15 cellular contexts compared by ENCODE assay signal in genomic region chr19:3712663-3713531, GRCh38. TPM values are rescaled to one million over a fixed set of nuclear protein-coding genes. Genes with fewer than 3 reads are reported as not detected.
DNase-seq lines count a peak whose midpoint lies in the region; ATAC-seq, FAIRE-seq and TF ChIP-seq lines count a peak whose summit lies in the region.
"Had no signal": no experiment of that assay in that cellular context is flagged by ENCODE, and none has a peak within 500 bp of the region (broad histone marks: within the 10 kb centered on the region; RNA-seq: fewer than 3 reads in every experiment).

No MANE protein-coding gene starts in this region.

- POLR2A ChIA-PET in HEK293 (lab: Yijun Ruan, JAX) (interaction anchor here (1.0 kb wide), 1 partner anchor 14 kb away, joined by 3 read pairs; no protein-coding TSS in a partner anchor), MCF 10A (lab: Yijun Ruan, JAX) (no interaction called here)

- intact Hi-C loops in MCF 10A (cut with micrococcal nuclease), result no loop called here

- H3K4me1 ChIP-seq in HEK293 (ENCODE audit: control insufficient read depth, insufficient read depth, low read length), result peaks cover 4% of the 10 kb centered on the region; the same call in 1 of the 2 replicates

- TF ChIP-seq POLR2A in GM12892 (IDR thresholded peaks at IDR 0.05; ENCODE audit: low read depth, low read length), result no peak

- DNase-seq in MCF 10A (ENCODE audit: unreplicated experiment) (peak; percentile 62), memory B cell (ENCODE audit: low spot score in 2 of 2) (no peak), type B pancreatic cell (ENCODE audit: extremely low spot score, unreplicated experiment) (no peak), GM12892 (ENCODE audit: insufficient read length) (no peak), NCI-H2081 treated with DMSO at 0.1 percent for 48 hours (lab: John Stamatoyannopoulos, UW) (no peak), NCI-H1048 (lab: John Stamatoyannopoulos, UW) (no peak)
- DNase-seq: endodermal cell; HCEC 1CT; psoas muscle; stimulated activated CD4-positive, alpha-beta T cell treated with anti-CD3 and anti-CD28 coated beads, Interleukin-4, amount 100 ng/mL, for 24 hours had no signal

- H3K27ac Mint-ChIP-seq in MCF 10A (ENCODE audit: low read depth, unreplicated experiment), result no peak overlapping the region
- H3K27ac Mint-ChIP-seq in memory B cell, result no peak overlapping the region
- H3K27ac Mint-ChIP-seq in type B pancreatic cell, result peak overlapping the region; percentile 89
- H3K27ac Mint-ChIP-seq: activated T-helper 1 cell treated with anti-CD3 and anti-CD28 coated beads, Interleukin-12 subunit alpha, Interleukin-12 subunit beta, Interleukin-2, Interleukin-4 antibody, amounts not matched to agents 30 ng/mL and 10 ng/mL and 1 ng/mL, durations not matched to agents 14 hours and 24 hours and 36 hours; endodermal cell; stimulated activated naive CD8-positive, alpha-beta T cell treated with anti-CD3 and anti-CD28 coated beads, Interleukin-15, Interleukin-2, amounts not matched to agents 100 ng/mL and 50 ng/mL, for 24 hours had no signal

- ATAC-seq in memory B cell (ENCODE audit: low read depth), result peak; percentile 14

- H3K36me3 ChIP-seq in HEK293 (ENCODE audit: control insufficient read depth in 2 of 2, insufficient read depth in 1 of 2, low read length in 2 of 2), result no peaks in the 10 kb centered on the region

- no TSS peak for BruUV-seq in MCF 10A (replicated peaks; lab: Mats Ljungman, UMichigan)

- H3K4me1 Mint-ChIP-seq in MCF 10A (ENCODE audit: insufficient read depth, unreplicated experiment) (peaks cover 13% of the 10 kb centered on the region), memory B cell (no peaks in the 10 kb centered on the region), type B pancreatic cell (ENCODE audit: unreplicated experiment) (peaks cover 14% of the 10 kb centered on the region)

- H3K4me3 ChIP-seq in HEK293 (ENCODE audit: low read depth, low read length), result no peak overlapping the region
- H3K4me3 ChIP-seq: psoas muscle had no signal

- H3K36me3 Mint-ChIP-seq in MCF 10A (ENCODE audit: insufficient read depth, unreplicated experiment) (no peaks in the 10 kb centered on the region), memory B cell (no peaks in the 10 kb centered on the region), type B pancreatic cell (no peaks in the 10 kb centered on the region)

- CTCF ChIA-PET in HEK293 (lab: Yijun Ruan, JAX), result interaction anchor here (0.6 to 1.0 kb wide), 3 partner anchors 11 to 50 kb away, joined by 3 read pairs; partner anchors contain the start of genes MRPL54 and PIP5K1C
- CTCF ChIA-PET in MCF 10A (lab: Yijun Ruan, JAX), result interaction anchor here (0.6 to 1.1 kb wide), 2 partner anchors 12 to 48 kb away, joined by 3 to 5 read pairs; partner anchors contain the start of gene PIP5K1C

- TF ChIP-seq CTCF in HEK293 (tag by site-specific recombination; IDR thresholded peaks at IDR 0.05), result no peak
- TF ChIP-seq CTCF in MCF 10A (IDR thresholded peaks at IDR 0.05; ENCODE audit: unreplicated experiment), result no peak
- TF ChIP-seq CTCF in type B pancreatic cell (conservative IDR thresholded peaks at IDR 0.05), result no peak

- no peak overlapping the region for H3K27ac ChIP-seq in HEK293 (ENCODE audit: extremely low read depth, low read depth, low read length)
- H3K27ac ChIP-seq: psoas muscle had no signal

- no peaks in the 10 kb centered on the region for H3K27me3 Mint-ChIP-seq in MCF 10A (ENCODE audit: insufficient read depth, unreplicated experiment)
- H3K27me3 Mint-ChIP-seq in memory B cell, result peaks cover 2% of the 10 kb centered on the region
- peaks cover 3% of the 10 kb centered on the region for H3K27me3 Mint-ChIP-seq in type B pancreatic cell

- FAIRE-seq in GM12892 (lab: Jason Lieb, UNC), result no peak

- no peaks in the 10 kb centered on the region for H3K9me3 ChIP-seq in HEK293 (ENCODE audit: control insufficient read depth, insufficient read depth, low read depth, low read length)
- H3K9me3 ChIP-seq: psoas muscle had no signal

- no peak overlapping the region for H3K4me3 Mint-ChIP-seq in MCF 10A (ENCODE audit: unreplicated experiment)
- no peak overlapping the region for H3K4me3 Mint-ChIP-seq in memory B cell
- H3K4me3 Mint-ChIP-seq in type B pancreatic cell, result peak overlapping the region; percentile 64
- H3K4me3 Mint-ChIP-seq: activated T-helper 1 cell treated with anti-CD3 and anti-CD28 coated beads, Interleukin-12 subunit alpha, Interleukin-12 subunit beta, Interleukin-2, Interleukin-4 antibody, amounts not matched to agents 30 ng/mL and 10 ng/mL and 1 ng/mL, durations not matched to agents 14 hours and 24 hours and 36 hours; endodermal cell; stimulated activated naive CD8-positive, alpha-beta T cell treated with anti-CD3 and anti-CD28 coated beads, Interleukin-15, Interleukin-2, amounts not matched to agents 100 ng/mL and 50 ng/mL, for 24 hours had no signal

- no peaks in the 10 kb centered on the region for H3K9me3 Mint-ChIP-seq in MCF 10A (ENCODE audit: unreplicated experiment)
- no peaks in the 10 kb centered on the region for H3K9me3 Mint-ChIP-seq in memory B cell
- H3K9me3 Mint-ChIP-seq in type B pancreatic cell, result no peaks in the 10 kb centered on the region
- H3K9me3 Mint-ChIP-seq: activated T-helper 1 cell treated with anti-CD3 and anti-CD28 coated beads, Interleukin-12 subunit alpha, Interleukin-12 subunit beta, Interleukin-2, Interleukin-4 antibody, amounts not matched to agents 30 ng/mL and 10 ng/mL and 1 ng/mL, durations not matched to agents 14 hours and 24 hours and 36 hours; endodermal cell; stimulated activated naive CD8-positive, alpha-beta T cell treated with anti-CD3 and anti-CD28 coated beads, Interleukin-15, Interleukin-2, amounts not matched to agents 100 ng/mL and 50 ng/mL, for 24 hours had no signal

TF ChIP-seq in HEK293, 187 proteins besides CTCF, POLR2A, EP300 and RAD21 (continues in another document):
- TF ChIP-seq ZNF777 (tag by site-specific recombination; IDR thresholded peaks at IDR 0.05; ENCODE audit: borderline replicate concordance) (no peak), GLIS2 (tag by site-specific recombination; IDR thresholded peaks at IDR 0.05) (0 out of 2 replicates have a peak, but pooled peaks have one; percentile 25), ZNF311 (tag by site-specific recombination; IDR thresholded peaks at IDR 0.05; ENCODE audit: borderline replicate concordance) (no peak), ZNF112 (tag by site-specific recombination; IDR thresholded peaks at IDR 0.05) (no peak), ZNF610 (tag by site-specific recombination; IDR thresholded peaks at IDR 0.05; ENCODE audit: borderline replicate concordance) (no peak), ZNF518A (tag by site-specific recombination; conservative IDR thresholded peaks at IDR 0.05; ENCODE audit: low read depth) (no peak), ZIC2 (tag by site-specific recombination; IDR thresholded peaks at IDR 0.05) (peak; percentile 70), TRIM28 (IDR thresholded peaks at IDR 0.05; ENCODE audit: borderline replicate concordance, low read length) (no peak), ZNF585B (tag by site-specific recombination; IDR thresholded peaks at IDR 0.05) (no peak), SP2 (tag by site-specific recombination; IDR thresholded peaks at IDR 0.05) (no peak), ZNF555 (tag by site-specific recombination; conservative IDR thresholded peaks at IDR 0.05) (no peak)

RNA-seq across cellular contexts. Expression of gene TJP3, which starts 4.7 kb away (rescaled TPM):
- total RNA-seq in MCF 10A (2022) (0.69 and 1.6 TPM in 2 replicates), type B pancreatic cell (ENCODE audit: low replicate concordance) (20.0 and 53.8 TPM in 2 replicates)
- not detected for polyA plus RNA-seq in GM12892 (2012; ENCODE audit: missing spikeins)
- total RNA-seq: glomerular endothelial cell had no signal

RNA-seq across cellular contexts. Expression of gene PIP5K1C, which starts 12.6 kb away (rescaled TPM):
- total RNA-seq in MCF 10A (2022) (13.3 and 15.8 TPM in 2 replicates), type B pancreatic cell (ENCODE audit: low replicate concordance) (35.9 and 44.5 TPM in 2 replicates)
- polyA plus RNA-seq in GM12892 (2012; ENCODE audit: missing spikeins), result 6.3 TPM

RNA-seq across cellular contexts. Expression of gene APBA3, which starts 48.6 kb away (rescaled TPM):
- 22.9 and 27.6 TPM in 2 replicates for total RNA-seq in MCF 10A (2022)
- 25.1 and 28.5 TPM in 2 replicates for total RNA-seq in type B pancreatic cell (ENCODE audit: low replicate concordance)
- polyA plus RNA-seq in GM12892 (2012; ENCODE audit: missing spikeins), result 10.9 TPM

RNA-seq across cellular contexts. Expression of gene MRPL54, which starts 49.6 kb away (rescaled TPM):
- total RNA-seq in MCF 10A (2022) (85.0 and 85.7 TPM in 2 replicates), type B pancreatic cell (ENCODE audit: low replicate concordance) (35.9 and 44.0 TPM in 2 replicates)
- 45.5 TPM for polyA plus RNA-seq in GM12892 (2012; ENCODE audit: missing spikeins)

RNA-seq across cellular contexts. Expression of gene RAX2, which starts 59.1 kb away (rescaled TPM):
- total RNA-seq in MCF 10A (2022) (not detected in 2 replicates), type B pancreatic cell (ENCODE audit: low replicate concordance) (not detected in 2 replicates)
- polyA plus RNA-seq in GM12892 (2012; ENCODE audit: missing spikeins), result not detected
- total RNA-seq: activated T-helper 1 cell treated with anti-CD3 and anti-CD28 coated beads, Interleukin-12 subunit alpha, Interleukin-12 subunit beta, Interleukin-2, Interleukin-4 antibody, amounts not matched to agents 30 ng/mL and 10 ng/mL and 1 ng/mL, durations not matched to agents 14 hours and 24 hours and 36 hours; endodermal cell; glomerular endothelial cell; liver; psoas muscle had no signal
- polyA plus RNA-seq: liver, psoas muscle had no signal
